Comparison of ENCODE assay signal across 1 cellular context in the genomic region with DNA sequence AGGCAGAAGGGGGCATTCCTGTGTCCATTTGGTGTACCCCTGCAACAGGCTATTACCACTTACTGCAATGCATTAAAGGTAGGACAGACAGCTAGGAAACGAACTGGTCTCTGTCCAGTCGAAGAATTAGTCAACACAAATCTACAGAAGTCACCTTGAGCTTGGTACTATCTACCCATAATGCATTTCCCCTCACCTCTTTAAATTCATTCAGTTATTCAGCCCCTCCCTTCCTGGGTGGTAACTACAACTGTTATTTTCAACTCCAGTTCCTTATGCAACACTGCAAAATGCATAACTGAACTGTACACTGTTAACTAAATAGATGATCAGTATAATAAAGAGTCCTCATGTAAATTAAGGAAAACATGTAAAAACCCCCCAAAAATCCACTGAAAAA.
TF ChIP-seq lines count a peak whose summit lies in the region.

No MANE protein-coding gene starts in this region.

TF ChIP-seq in IMR-90, 13 proteins besides CTCF, POLR2A, EP300 and RAD21:
- no peak for TF ChIP-seq SMC3 (IDR thresholded peaks at IDR 0.05; ENCODE audit: low read depth, low read length)
- no peak for TF ChIP-seq FOS (IDR thresholded peaks at IDR 0.05; ENCODE audit: low read depth, low read length)
- no peak for TF ChIP-seq MXI1 (IDR thresholded peaks at IDR 0.05; ENCODE audit: borderline replicate concordance, low read depth, low read length)
- TF ChIP-seq MAZ (IDR thresholded peaks at IDR 0.05; ENCODE audit: borderline replicate concordance, low read depth, low read length) = no peak
- TF ChIP-seq CEBPB (IDR thresholded peaks at IDR 0.05; ENCODE audit: low read depth, low read length) = no peak
- TF ChIP-seq RFX5 (IDR thresholded peaks at IDR 0.05; ENCODE audit: low read depth, low read length) = no peak
